1 cellular context compared by ENCODE assay signal in the genomic region with DNA sequence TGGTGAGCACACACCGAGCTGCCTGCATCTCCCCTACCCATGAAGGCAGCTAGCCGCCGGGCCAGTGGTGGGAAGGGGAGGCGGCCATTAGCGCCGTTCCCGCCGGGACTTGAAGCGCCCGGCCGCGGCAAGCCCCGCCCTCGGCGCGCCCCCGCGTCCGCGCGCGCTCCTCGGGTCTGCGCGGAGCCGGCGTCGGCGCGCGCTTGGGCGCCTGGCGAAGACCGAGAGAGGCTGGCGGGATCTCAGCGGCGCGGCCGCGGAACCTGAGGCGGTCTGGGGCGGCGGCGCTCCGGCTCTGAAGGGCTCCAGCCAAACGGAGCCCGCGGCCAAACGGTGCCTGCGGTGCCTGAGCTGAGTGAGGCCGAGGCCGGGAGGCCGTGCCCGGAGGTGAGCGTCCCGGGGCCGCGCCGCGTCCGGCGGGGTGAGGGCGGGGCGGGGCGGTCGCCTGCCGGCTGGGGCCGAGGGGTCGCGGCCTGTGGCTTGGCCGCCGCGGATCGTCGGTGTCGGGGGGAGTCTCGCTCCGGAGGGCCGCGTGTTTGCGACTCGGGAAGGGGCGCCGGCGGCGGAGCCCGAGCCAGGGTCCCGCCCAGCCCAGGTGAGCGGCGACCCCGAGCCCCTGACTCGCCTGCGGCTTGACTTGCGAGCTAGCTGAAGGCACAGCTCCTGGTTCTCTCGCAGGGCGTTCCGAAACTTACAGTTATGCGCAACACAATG.
TF ChIP-seq lines count a peak whose summit lies in the region.

UBXN2A (plus strand) TSS at position 202 of the 714 bp plus-strand sequence. CDS start 17,852 bp downstream, outside the sequence.

TF ChIP-seq in HepG2, 621 proteins besides CTCF, POLR2A, EP300 and RAD21 (continued from another document and continues in another):
- TF ChIP-seq, protein P1, sequence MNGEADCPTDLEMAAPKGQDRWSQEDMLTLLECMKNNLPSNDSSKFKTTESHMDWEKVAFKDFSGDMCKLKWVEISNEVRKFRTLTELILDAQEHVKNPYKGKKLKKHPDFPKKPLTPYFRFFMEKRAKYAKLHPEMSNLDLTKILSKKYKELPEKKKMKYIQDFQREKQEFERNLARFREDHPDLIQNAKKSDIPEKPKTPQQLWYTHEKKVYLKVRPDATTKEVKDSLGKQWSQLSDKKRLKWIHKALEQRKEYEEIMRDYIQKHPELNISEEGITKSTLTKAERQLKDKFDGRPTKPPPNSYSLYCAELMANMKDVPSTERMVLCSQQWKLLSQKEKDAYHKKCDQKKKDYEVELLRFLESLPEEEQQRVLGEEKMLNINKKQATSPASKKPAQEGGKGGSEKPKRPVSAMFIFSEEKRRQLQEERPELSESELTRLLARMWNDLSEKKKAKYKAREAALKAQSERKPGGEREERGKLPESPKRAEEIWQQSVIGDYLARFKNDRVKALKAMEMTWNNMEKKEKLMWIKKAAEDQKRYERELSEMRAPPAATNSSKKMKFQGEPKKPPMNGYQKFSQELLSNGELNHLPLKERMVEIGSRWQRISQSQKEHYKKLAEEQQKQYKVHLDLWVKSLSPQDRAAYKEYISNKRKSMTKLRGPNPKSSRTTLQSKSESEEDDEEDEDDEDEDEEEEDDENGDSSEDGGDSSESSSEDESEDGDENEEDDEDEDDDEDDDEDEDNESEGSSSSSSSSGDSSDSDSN (CRISPR knock-in tag; IDR thresholded peaks at IDR 0.05) = peak; percentile 96; the same call in 1 of the 2 replicates
- TF ChIP-seq SALL1 (CRISPR knock-in tag; IDR thresholded peaks at IDR 0.05) = peak; percentile 80
- TF ChIP-seq, protein P2, sequence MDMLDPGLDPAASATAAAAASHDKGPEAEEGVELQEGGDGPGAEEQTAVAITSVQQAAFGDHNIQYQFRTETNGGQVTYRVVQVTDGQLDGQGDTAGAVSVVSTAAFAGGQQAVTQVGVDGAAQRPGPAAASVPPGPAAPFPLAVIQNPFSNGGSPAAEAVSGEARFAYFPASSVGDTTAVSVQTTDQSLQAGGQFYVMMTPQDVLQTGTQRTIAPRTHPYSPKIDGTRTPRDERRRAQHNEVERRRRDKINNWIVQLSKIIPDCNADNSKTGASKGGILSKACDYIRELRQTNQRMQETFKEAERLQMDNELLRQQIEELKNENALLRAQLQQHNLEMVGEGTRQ (IDR thresholded peaks at IDR 0.05; ENCODE audit: low read depth, low read length) = no peak
- TF ChIP-seq, protein P2 (CRISPR knock-in tag; IDR thresholded peaks at IDR 0.05; ENCODE audit: borderline replicate concordance) = no peak
- TF ChIP-seq ZNF7 (CRISPR knock-in tag; IDR thresholded peaks at IDR 0.05) = no peak
- 0 out of 2 replicates have a peak, but pooled peaks have one; percentile 11 for TF ChIP-seq SNAPC2 (CRISPR knock-in tag; IDR thresholded peaks at IDR 0.05)
- no peak for TF ChIP-seq ZNF432 (CRISPR knock-in tag; IDR thresholded peaks at IDR 0.05; ENCODE audit: borderline replicate concordance)
- TF ChIP-seq SKIL (CRISPR knock-in tag; IDR thresholded peaks at IDR 0.05; ENCODE audit: borderline replicate concordance) = no peak
- no peak for TF ChIP-seq KLF9 (CRISPR knock-in tag; IDR thresholded peaks at IDR 0.05; ENCODE audit: low read depth)
- TF ChIP-seq ZNF354B (CRISPR knock-in tag; IDR thresholded peaks at IDR 0.05) = no peak
- no peak for TF ChIP-seq TRIM24 (CRISPR knock-in tag; IDR thresholded peaks at IDR 0.05)
- TF ChIP-seq RFXANK (CRISPR knock-in tag; IDR thresholded peaks at IDR 0.05) = no peak
- TF ChIP-seq THAP8 (CRISPR knock-in tag; IDR thresholded peaks at IDR 0.05; ENCODE audit: borderline replicate concordance) = 0 out of 2 replicates have a peak, but pooled peaks have one; percentile 59
- no peak for TF ChIP-seq FUBP1 (CRISPR knock-in tag; IDR thresholded peaks at IDR 0.05; ENCODE audit: borderline replicate concordance)
- no peak for TF ChIP-seq NR2F1 (CRISPR knock-in tag; IDR thresholded peaks at IDR 0.05)
- no peak for TF ChIP-seq SP140L (CRISPR knock-in tag; IDR thresholded peaks at IDR 0.05; ENCODE audit: borderline replicate concordance)
- TF ChIP-seq ZBTB43 (CRISPR knock-in tag; conservative IDR thresholded peaks at IDR 0.05) = peak; percentile 62; the same call in 1 of the 2 replicates
- peak; percentile 35; the same call in 1 of the 2 replicates for TF ChIP-seq ARID5B (CRISPR knock-in tag; IDR thresholded peaks at IDR 0.05)
- TF ChIP-seq, protein P3, sequence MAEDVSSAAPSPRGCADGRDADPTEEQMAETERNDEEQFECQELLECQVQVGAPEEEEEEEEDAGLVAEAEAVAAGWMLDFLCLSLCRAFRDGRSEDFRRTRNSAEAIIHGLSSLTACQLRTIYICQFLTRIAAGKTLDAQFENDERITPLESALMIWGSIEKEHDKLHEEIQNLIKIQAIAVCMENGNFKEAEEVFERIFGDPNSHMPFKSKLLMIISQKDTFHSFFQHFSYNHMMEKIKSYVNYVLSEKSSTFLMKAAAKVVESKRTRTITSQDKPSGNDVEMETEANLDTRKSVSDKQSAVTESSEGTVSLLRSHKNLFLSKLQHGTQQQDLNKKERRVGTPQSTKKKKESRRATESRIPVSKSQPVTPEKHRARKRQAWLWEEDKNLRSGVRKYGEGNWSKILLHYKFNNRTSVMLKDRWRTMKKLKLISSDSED (CRISPR knock-in tag; IDR thresholded peaks at IDR 0.05) = no peak
- TF ChIP-seq ZNF337 (CRISPR knock-in tag; IDR thresholded peaks at IDR 0.05; ENCODE audit: borderline replicate concordance, low read depth) = no peak
- no peak for TF ChIP-seq ZSCAN22 (CRISPR knock-in tag; IDR thresholded peaks at IDR 0.05)
- TF ChIP-seq HMGA1 (CRISPR knock-in tag; conservative IDR thresholded peaks at IDR 0.05) = no peak
- TF ChIP-seq GPBP1L1 (CRISPR knock-in tag; IDR thresholded peaks at IDR 0.05) = no peak
- TF ChIP-seq ZNF160 (CRISPR knock-in tag; IDR thresholded peaks at IDR 0.05) = peak; percentile 66; the same call in 1 of the 2 replicates
- TF ChIP-seq, protein P4, sequence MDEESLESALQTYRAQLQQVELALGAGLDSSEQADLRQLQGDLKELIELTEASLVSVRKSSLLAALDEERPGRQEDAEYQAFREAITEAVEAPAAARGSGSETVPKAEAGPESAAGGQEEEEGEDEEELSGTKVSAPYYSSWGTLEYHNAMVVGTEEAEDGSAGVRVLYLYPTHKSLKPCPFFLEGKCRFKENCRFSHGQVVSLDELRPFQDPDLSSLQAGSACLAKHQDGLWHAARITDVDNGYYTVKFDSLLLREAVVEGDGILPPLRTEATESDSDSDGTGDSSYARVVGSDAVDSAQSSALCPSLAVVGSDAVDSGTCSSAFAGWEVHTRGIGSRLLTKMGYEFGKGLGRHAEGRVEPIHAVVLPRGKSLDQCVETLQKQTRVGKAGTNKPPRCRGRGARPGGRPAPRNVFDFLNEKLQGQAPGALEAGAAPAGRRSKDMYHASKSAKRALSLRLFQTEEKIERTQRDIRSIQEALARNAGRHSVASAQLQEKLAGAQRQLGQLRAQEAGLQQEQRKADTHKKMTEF (CRISPR knock-in tag; IDR thresholded peaks at IDR 0.05) = no peak
- TF ChIP-seq PRMT3 (CRISPR knock-in tag; IDR thresholded peaks at IDR 0.05; ENCODE audit: borderline replicate concordance, low read depth) = peak; percentile 62; the same call in 1 of the 2 replicates
